In genomic region chr9:27622688-27623340, GRCh38 we compare ENCODE assay signal across 14 cellular contexts.
"Had no signal": no experiment of that assay in that cellular context is flagged by ENCODE, and none has a peak within 500 bp of the region (broad histone marks: within the 10 kb centered on the region; RNA-seq: fewer than 3 reads in every experiment).

No MANE protein-coding gene starts in this region.

- H3K9me3 ChIP-seq: thyroid gland, vagina had no signal

- H3K27me3 Mint-ChIP-seq: activated CD4-positive, alpha-beta T cell treated with anti-CD3 and anti-CD28 coated beads for 36 hours; activated CD8-positive, alpha-beta T cell treated with anti-CD3 and anti-CD28 coated beads for 36 hours had no signal

- H3K36me3 ChIP-seq: thyroid gland, vagina, WERI-Rb-1 had no signal

- H3K4me1 ChIP-seq: thyroid gland, vagina had no signal

- H2AFZ ChIP-seq: hepatocyte had no signal

- H3K4me1 Mint-ChIP-seq: activated CD4-positive, alpha-beta T cell treated with anti-CD3 and anti-CD28 coated beads for 36 hours had no signal

- H3K9me3 Mint-ChIP-seq: activated CD8-positive, alpha-beta T cell treated with anti-CD3 and anti-CD28 coated beads for 36 hours; activated naive CD4-positive, alpha-beta T cell treated with anti-CD3 and anti-CD28 coated beads for 36 hours; activated T-helper 1 cell treated with anti-CD3 and anti-CD28 coated beads, Interleukin-12 subunit alpha, Interleukin-12 subunit beta, Interleukin-2, Interleukin-4 antibody, amounts not matched to agents 30 ng/mL and 10 ng/mL and 1 ng/mL, durations not matched to agents 14 hours and 24 hours and 36 hours; nephron progenitor cell had no signal

- H3K27me3 ChIP-seq: hepatocyte, thyroid gland, vagina had no signal

- H3K4me3 ChIP-seq: coronary artery, hepatocyte, skin epidermis, thyroid gland, vagina had no signal

- H3K27ac Mint-ChIP-seq: activated CD4-positive, alpha-beta T cell treated with anti-CD3 and anti-CD28 coated beads for 36 hours; activated CD8-positive, alpha-beta T cell treated with anti-CD3 and anti-CD28 coated beads for 36 hours; activated naive CD4-positive, alpha-beta T cell treated with anti-CD3 and anti-CD28 coated beads for 36 hours; activated T-helper 1 cell treated with anti-CD3 and anti-CD28 coated beads, Interleukin-12 subunit alpha, Interleukin-12 subunit beta, Interleukin-2, Interleukin-4 antibody, amounts not matched to agents 30 ng/mL and 10 ng/mL and 1 ng/mL, durations not matched to agents 14 hours and 24 hours and 36 hours; nephron progenitor cell had no signal

- ATAC-seq: activated CD4-positive, alpha-beta T cell treated with anti-CD3 and anti-CD28 coated beads for 36 hours; activated CD8-positive, alpha-beta T cell treated with anti-CD3 and anti-CD28 coated beads for 36 hours; left ventricle myocardium superior had no signal

- DNase-seq: activated CD4-positive, alpha-beta T cell treated with anti-CD3 and anti-CD28 coated beads for 36 hours; activated CD8-positive, alpha-beta T cell treated with anti-CD3 and anti-CD28 coated beads for 36 hours; activated naive CD4-positive, alpha-beta T cell treated with anti-CD3 and anti-CD28 coated beads for 36 hours; effector memory CD4-positive, alpha-beta T cell; left ventricle myocardium superior; mesendoderm; nephron progenitor cell; thyroid gland; WERI-Rb-1 had no signal

- H3K4me2 ChIP-seq: hepatocyte had no signal

- H3K4me3 Mint-ChIP-seq: activated CD4-positive, alpha-beta T cell treated with anti-CD3 and anti-CD28 coated beads for 36 hours; activated CD8-positive, alpha-beta T cell treated with anti-CD3 and anti-CD28 coated beads for 36 hours; activated naive CD4-positive, alpha-beta T cell treated with anti-CD3 and anti-CD28 coated beads for 36 hours; activated T-helper 1 cell treated with anti-CD3 and anti-CD28 coated beads, Interleukin-12 subunit alpha, Interleukin-12 subunit beta, Interleukin-2, Interleukin-4 antibody, amounts not matched to agents 30 ng/mL and 10 ng/mL and 1 ng/mL, durations not matched to agents 14 hours and 24 hours and 36 hours; nephron progenitor cell had no signal

- H3K27ac ChIP-seq: coronary artery, hepatocyte, skin epidermis, thyroid gland, vagina, WERI-Rb-1 had no signal

- H3K79me2 ChIP-seq: hepatocyte had no signal
